Comparison of ENCODE assay signal across 29 cellular contexts in the genomic region with DNA sequence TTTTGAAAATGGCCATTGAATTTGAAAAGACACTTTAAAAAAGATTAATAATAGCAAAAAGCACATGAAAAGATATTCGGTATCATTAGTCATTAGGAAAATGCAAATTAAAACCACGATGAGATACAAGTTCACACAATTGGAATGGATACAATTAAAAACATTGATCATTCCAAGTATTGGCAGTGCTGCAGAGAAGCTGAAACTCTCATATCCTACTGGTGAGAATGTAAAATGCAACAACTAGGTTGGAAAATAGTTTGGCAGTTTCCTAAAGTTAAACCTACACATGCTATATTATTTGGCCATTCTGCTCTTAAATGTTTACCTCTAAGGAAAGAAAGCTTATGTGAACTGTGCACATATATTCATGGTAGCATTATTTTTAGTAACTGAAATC.
A peak's percentile ranks its signal among the peaks of the same experiment; 100 is the strongest.
DNase-seq lines count a peak whose midpoint lies in the region; ATAC-seq and TF ChIP-seq lines count a peak whose summit lies in the region.
"Had no signal": no experiment of that assay in that cellular context is flagged by ENCODE, and none has a peak within 500 bp of the region (broad histone marks: within the 10 kb centered on the region; RNA-seq: fewer than 3 reads in every experiment).

No MANE protein-coding gene starts in this region.

- no TSS peak for BruUV-seq in Panc1 (replicated peaks; lab: Mats Ljungman, UMichigan)

- no peaks in the 10 kb centered on the region for H3K9me3 Mint-ChIP-seq in endothelial cell (ENCODE audit: unreplicated experiment)
- H3K9me3 Mint-ChIP-seq in progenitor cell of endocrine pancreas (ENCODE audit: low read depth) = no peaks in the 10 kb centered on the region
- H3K9me3 Mint-ChIP-seq: naive B cell; stimulated activated memory B cell treated with anti-CD40 and anti-IgM and Interleukin-4, amounts not matched to agents 10 μg/mL and 1 μg/mL and 100 μg/mL, for 72 hours had no signal

- intact Hi-C loops in Panc1 (cut with micrococcal nuclease; ENCODE audit: unreplicated experiment) (no loop called here), mucosa of descending colon (cut with DNase I, micrococcal nuclease) (no loop called here)

- TF ChIP-seq CTCF in Panc1 (IDR thresholded peaks at IDR 0.05) (peak; percentile 3; the same call in 1 of the 2 replicates), endothelial cell (IDR thresholded peaks at IDR 0.05; ENCODE audit: unreplicated experiment) (peak; percentile 57), progenitor cell of endocrine pancreas (IDR thresholded peaks at IDR 0.05; ENCODE audit: unreplicated experiment) (peak; percentile 48), mucosa of descending colon (IDR thresholded peaks at IDR 0.05) (no peak)

- ATAC-seq in Panc1 (no peak), GM19351 (IDR thresholded peaks at IDR 0.05; ENCODE audit: unreplicated experiment) (no peak), mucosa of descending colon (no peak)
- ATAC-seq: activated CD4-positive, alpha-beta T cell treated with anti-CD3 and anti-CD28 coated beads for 36 hours; activated CD8-positive, alpha-beta T cell treated with anti-CD3 and anti-CD28 coated beads, Interleukin-2, amount 10 ng/mL, durations not matched to agents 7 days and 5 days; activated naive CD4-positive, alpha-beta T cell treated with anti-CD3 and anti-CD28 coated beads, Interleukin-2, amount 50 U/mL, for 72 hours; effector memory CD8-positive, alpha-beta T cell; esophagus mucosa; left ventricle myocardium superior; stimulated activated memory B cell treated with anti-CD40 and anti-IgM and Interleukin-4, amounts not matched to agents 10 μg/mL and 1 μg/mL and 100 μg/mL, for 72 hours; upper lobe of right lung had no signal

- no peak overlapping the region for H3K27ac ChIP-seq in Panc1 (ENCODE audit: low read length)
- H3K27ac ChIP-seq: suprapubic skin, upper lobe of right lung had no signal

- H3K4me3 Mint-ChIP-seq in endothelial cell (ENCODE audit: unreplicated experiment) = no peak overlapping the region
- no peak overlapping the region for H3K4me3 Mint-ChIP-seq in progenitor cell of endocrine pancreas (ENCODE audit: low read depth)
- H3K4me3 Mint-ChIP-seq: activated CD4-positive, alpha-beta T cell treated with anti-CD3 and anti-CD28 coated beads for 36 hours; activated CD8-positive, alpha-beta T cell treated with anti-CD3 and anti-CD28 coated beads, Interleukin-2, amount 10 ng/mL, durations not matched to agents 7 days and 5 days; CD14-positive monocyte; effector memory CD8-positive, alpha-beta T cell; naive B cell; stimulated activated memory B cell treated with anti-CD40 and anti-IgM and Interleukin-4, amounts not matched to agents 10 μg/mL and 1 μg/mL and 100 μg/mL, for 72 hours had no signal

- no peak overlapping the region for H3K4me3 ChIP-seq in Panc1 (ENCODE audit: low read depth in 2 of 2, low read length in 2 of 2)
- no peak overlapping the region for H3K4me3 ChIP-seq in mucosa of descending colon
- H3K4me3 ChIP-seq: suprapubic skin, upper lobe of right lung had no signal

- in situ Hi-C loops in Panc1 (cut with HindIII; ENCODE audit: low pct_unique_long_range_greater_than_20kb, low sequenced_read_pairs) = no loop called here

- no peak overlapping the region for H3K27ac Mint-ChIP-seq in endothelial cell (ENCODE audit: unreplicated experiment)
- H3K27ac Mint-ChIP-seq in progenitor cell of endocrine pancreas = no peak overlapping the region
- H3K27ac Mint-ChIP-seq: activated CD4-positive, alpha-beta T cell treated with anti-CD3 and anti-CD28 coated beads for 36 hours; activated CD8-positive, alpha-beta T cell treated with anti-CD3 and anti-CD28 coated beads, Interleukin-2, amount 10 ng/mL, durations not matched to agents 7 days and 5 days; activated naive CD4-positive, alpha-beta T cell treated with anti-CD3 and anti-CD28 coated beads, Interleukin-2, amount 50 U/mL, for 72 hours; CD14-positive monocyte; effector memory CD8-positive, alpha-beta T cell; naive B cell; stimulated activated memory B cell treated with anti-CD40 and anti-IgM and Interleukin-4, amounts not matched to agents 10 μg/mL and 1 μg/mL and 100 μg/mL, for 72 hours had no signal

- H3K36me3 Mint-ChIP-seq in endothelial cell (ENCODE audit: low read depth, unreplicated experiment) (no peaks in the 10 kb centered on the region), progenitor cell of endocrine pancreas (ENCODE audit: insufficient read depth) (no peaks in the 10 kb centered on the region)
- H3K36me3 Mint-ChIP-seq: activated naive CD4-positive, alpha-beta T cell treated with anti-CD3 and anti-CD28 coated beads, Interleukin-2, amount 50 U/mL, for 72 hours; CD14-positive monocyte; naive B cell; stimulated activated memory B cell treated with anti-CD40 and anti-IgM and Interleukin-4, amounts not matched to agents 10 μg/mL and 1 μg/mL and 100 μg/mL, for 72 hours had no signal

- no peaks in the 10 kb centered on the region for H3K27me3 ChIP-seq in Panc1 (ENCODE audit: control insufficient read depth, insufficient read depth, low read length)
- H3K27me3 ChIP-seq: suprapubic skin, upper lobe of right lung had no signal

- H3K4me1 Mint-ChIP-seq in endothelial cell (ENCODE audit: unreplicated experiment) (no peaks in the 10 kb centered on the region), progenitor cell of endocrine pancreas (ENCODE audit: low read depth) (no peaks in the 10 kb centered on the region)
- H3K4me1 Mint-ChIP-seq: activated CD4-positive, alpha-beta T cell treated with anti-CD3 and anti-CD28 coated beads for 36 hours; CD14-positive monocyte; naive B cell; stimulated activated memory B cell treated with anti-CD40 and anti-IgM and Interleukin-4, amounts not matched to agents 10 μg/mL and 1 μg/mL and 100 μg/mL, for 72 hours had no signal

- POLR2A ChIA-PET in Panc1 (lab: Charles Lee) = no interaction called here

- DNase-seq in Kasumi-1 (lab: John Stamatoyannopoulos, UW) (peak; percentile 2 to 11), Panc1 (ENCODE audit: low read depth, low spot score) (no peak), endothelial cell (ENCODE audit: low spot score) (no peak), progenitor cell of endocrine pancreas (ENCODE audit: low spot score, unreplicated experiment) (no peak), mucosa of descending colon (no peak)
- no peak for DNase-seq in stimulated activated CD4-positive, alpha-beta T cell treated with anti-CD3 and anti-CD28 coated beads, Interleukin-4, amount 100 ng/mL, for 24 hours
- DNase-seq: activated CD4-positive, alpha-beta T cell treated with anti-CD3 and anti-CD28 coated beads for 36 hours; activated CD8-positive, alpha-beta T cell treated with anti-CD3 and anti-CD28 coated beads, Interleukin-2, amount 10 ng/mL, durations not matched to agents 7 days and 5 days; Caco-2; DMS79; effector memory CD8-positive, alpha-beta T cell; foreskin fibroblast; GDM1; head of caudate nucleus; left ventricle myocardium superior; naive B cell; NCI-H1092 treated with DMSO at 0.1 percent for 48 hours; NCI-H187; NCI-H2171 treated with DMSO at 0.1 percent for 48 hours; NCI-H510A; occipital lobe; stimulated activated CD4-positive, alpha-beta T cell treated with anti-CD3 and anti-CD28 coated beads, Interleukin-15, amount 100 ng/mL, for 24 hours; upper lobe of right lung had no signal

- H3K9me3 ChIP-seq in Panc1 (ENCODE audit: control insufficient read depth, insufficient read depth, low read depth, low read length) (no peaks in the 10 kb centered on the region), mucosa of descending colon (no peaks in the 10 kb centered on the region)
- H3K9me3 ChIP-seq: Caco-2, suprapubic skin, upper lobe of right lung had no signal

- H3K4me1 ChIP-seq in Panc1 (ENCODE audit: control insufficient read depth, insufficient read depth, low read length) (no peaks in the 10 kb centered on the region), mucosa of descending colon (ENCODE audit: low read depth) (no peaks in the 10 kb centered on the region)
- H3K4me1 ChIP-seq: Caco-2, suprapubic skin, upper lobe of right lung had no signal

- CTCF ChIA-PET in Panc1 (lab: Charles Lee) = no interaction called here

- H3K27me3 Mint-ChIP-seq in endothelial cell (ENCODE audit: unreplicated experiment) (no peaks in the 10 kb centered on the region), progenitor cell of endocrine pancreas (no peaks in the 10 kb centered on the region)
- H3K27me3 Mint-ChIP-seq: activated CD4-positive, alpha-beta T cell treated with anti-CD3 and anti-CD28 coated beads for 36 hours; effector memory CD8-positive, alpha-beta T cell; stimulated activated memory B cell treated with anti-CD40 and anti-IgM and Interleukin-4, amounts not matched to agents 10 μg/mL and 1 μg/mL and 100 μg/mL, for 72 hours had no signal

- no peaks in the 10 kb centered on the region for H3K36me3 ChIP-seq in Panc1 (ENCODE audit: control insufficient read depth, insufficient read depth, low read length)
- no peaks in the 10 kb centered on the region for H3K36me3 ChIP-seq in mucosa of descending colon (ENCODE audit: low read depth)
- H3K36me3 ChIP-seq: suprapubic skin, upper lobe of right lung had no signal

Comparison
In these comparisons a context has a peak if more than half of its experiments do, and no peak if none do; other contexts are left out.
1. DNase-seq: peak in Kasumi-1 (2 of 2); none in Panc1 (single experiment), endothelial cell (single experiment), progenitor cell of endocrine pancreas (single experiment), stimulated activated CD4-positive, alpha-beta T cell treated with anti-CD3 and anti-CD28 coated beads, Interleukin-4, amount 100 ng/mL, for 24 hours (single experiment) and mucosa of descending colon (0 of 3).